1 cellular context compared by ENCODE assay signal in genomic region chr1:23727362-23727811, GRCh38.
TF ChIP-seq lines count a peak whose summit lies in the region.

No MANE protein-coding gene starts in this region.

TF ChIP-seq in IMR-90, 13 proteins besides CTCF, POLR2A, EP300 and RAD21:
- TF ChIP-seq BHLHE40 (IDR thresholded peaks at IDR 0.05; ENCODE audit: low read depth, low read length): peak; percentile 29
- TF ChIP-seq FOS (IDR thresholded peaks at IDR 0.05; ENCODE audit: low read depth, low read length): no peak
- peak; percentile 95 for TF ChIP-seq CEBPB (IDR thresholded peaks at IDR 0.05; ENCODE audit: low read depth, low read length)
- TF ChIP-seq SMC3 (IDR thresholded peaks at IDR 0.05; ENCODE audit: low read depth, low read length): no peak
- TF ChIP-seq MXI1 (IDR thresholded peaks at IDR 0.05; ENCODE audit: borderline replicate concordance, low read depth, low read length): peak; percentile 94
- no peak; the same call in 1 of the 2 replicates for TF ChIP-seq MAZ (IDR thresholded peaks at IDR 0.05; ENCODE audit: borderline replicate concordance, low read depth, low read length)
- peak; percentile 82 for TF ChIP-seq USF2 (IDR thresholded peaks at IDR 0.05; ENCODE audit: low read depth, low read length)
- TF ChIP-seq ELK1 (IDR thresholded peaks at IDR 0.05; ENCODE audit: borderline replicate concordance, low read depth, low read length): no peak
